ENCODE assay signal across 8 cellular contexts in the genomic region with DNA sequence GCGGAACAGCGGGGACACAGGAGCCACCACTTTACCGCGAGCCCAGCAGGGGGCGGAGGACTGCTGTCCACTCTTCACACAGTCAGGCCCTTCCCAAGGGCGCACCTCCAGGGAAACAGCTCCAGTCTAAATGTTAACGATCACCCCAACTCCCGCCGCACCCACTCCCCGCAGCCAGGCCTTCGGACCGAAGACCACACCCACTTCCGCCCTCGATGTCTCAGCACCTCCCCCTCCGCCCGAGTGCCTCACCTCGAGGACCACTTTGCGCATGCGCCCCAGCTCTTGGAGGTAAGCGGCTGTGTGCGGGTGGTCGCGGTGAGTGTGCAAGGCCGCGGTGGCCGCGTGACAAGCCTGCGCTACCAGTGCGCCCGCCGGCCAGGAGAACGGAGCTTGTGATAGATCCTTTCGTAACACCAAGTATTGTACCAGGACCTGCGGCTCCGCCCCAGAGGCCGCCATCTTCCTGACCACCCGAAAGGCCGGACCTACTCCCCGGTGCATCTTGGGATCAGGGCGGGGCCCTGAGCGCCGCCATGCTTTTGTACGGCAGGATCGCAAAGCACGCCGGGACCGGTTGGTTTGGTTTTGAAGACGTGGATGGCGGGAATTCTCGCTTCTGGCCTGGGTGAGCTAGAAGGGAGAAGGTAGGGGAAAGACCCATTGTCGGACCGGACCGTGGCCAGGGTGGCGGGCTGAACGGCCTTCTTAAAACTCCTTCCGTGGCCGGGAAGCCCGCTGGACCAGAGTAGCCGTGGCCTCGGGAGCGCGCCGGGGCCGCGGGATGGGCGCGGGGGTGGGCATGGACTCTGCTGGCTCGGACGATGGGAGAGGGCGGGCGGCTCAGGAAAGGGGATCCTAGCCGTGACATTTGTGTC. TPM values are rescaled to one million over a fixed set of nuclear protein-coding genes. Genes with fewer than 3 reads are reported as not detected.
DNase-seq lines count a peak whose midpoint lies in the region; ATAC-seq, FAIRE-seq and TF ChIP-seq lines count a peak whose summit lies in the region.

A gene with protein sequence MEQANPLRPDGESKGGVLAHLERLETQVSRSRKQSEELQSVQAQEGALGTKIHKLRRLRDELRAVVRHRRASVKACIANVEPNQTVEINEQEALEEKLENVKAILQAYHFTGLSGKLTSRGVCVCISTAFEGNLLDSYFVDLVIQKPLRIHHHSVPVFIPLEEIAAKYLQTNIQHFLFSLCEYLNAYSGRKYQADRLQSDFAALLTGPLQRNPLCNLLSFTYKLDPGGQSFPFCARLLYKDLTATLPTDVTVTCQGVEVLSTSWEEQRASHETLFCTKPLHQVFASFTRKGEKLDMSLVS (plus strand): TSS at position 552 of the 878 bp plus-strand sequence. CDS start 495 bp downstream, outside the sequence.
A gene with protein sequence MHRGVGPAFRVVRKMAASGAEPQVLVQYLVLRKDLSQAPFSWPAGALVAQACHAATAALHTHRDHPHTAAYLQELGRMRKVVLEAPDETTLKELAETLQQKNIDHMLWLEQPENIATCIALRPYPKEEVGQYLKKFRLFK (minus strand): TSS at position 518 of the 878 bp plus-strand sequence. CDS start 14 bp downstream, at position 504.

- H3K27me3 ChIP-seq in BE2C: no peaks in the 10 kb centered on the region

- peak within 1 kb of the TSS; percentile 82 to 88 for H3K9ac ChIP-seq in kidney (ENCODE audit: low read length in 2 of 2)

- peak; percentile 91 for ATAC-seq in HG03439 (IDR thresholded peaks at IDR 0.05; ENCODE audit: unreplicated experiment)

- peak within 1 kb of the TSS; percentile 83 for H3K4me3 ChIP-seq in BE2C (ENCODE audit: low read depth, low read length)
- peak within 1 kb of the TSS; percentile 87 to 95 for H3K4me3 ChIP-seq in kidney (ENCODE audit: low read length in 2 of 2)

- peak; percentile 89 for TF ChIP-seq POLR2A in GM19193 (IDR thresholded peaks at IDR 0.05; ENCODE audit: extremely low read depth, insufficient read depth, insufficient read length)

- H3K27ac ChIP-seq in kidney (ENCODE audit: low read depth in 2 of 2, low read length in 2 of 2): peak within 1 kb of the TSS; percentile 100

- H3K4me1 ChIP-seq in BE2C (no peaks in the 10 kb centered on the region), kidney (ENCODE audit: control insufficient read depth in 1 of 2, insufficient read depth in 1 of 2, low read depth in 1 of 2, low read length in 2 of 2) (peaks cover 0 to 9% of the 10 kb centered on the region in 2 donors)

- no peak for FAIRE-seq in kidney (lab: Jason Lieb, UNC)

- intact Hi-C loops in kidney (cut with DNase I): no loop called here

- DNase-seq in BE2C (peak; percentile 98), NCI-H510A (lab: John Stamatoyannopoulos, UW) (peak; percentile 94), cerebellum (ENCODE audit: low spot score) (peak; percentile 95), kidney (peak; percentile 99)
- DNase-seq in activated CD4-positive, alpha-beta T cell treated with anti-CD3 and anti-CD28 coated beads for 1 hour: peak; percentile 92
- DNase-seq in stimulated activated CD4-positive, alpha-beta T cell treated with anti-CD3 and anti-CD28 coated beads, Interleukin-15, amount 100 ng/mL, for 24 hours: peak; percentile 96

- H3K36me3 ChIP-seq in BE2C: peaks cover 30% of the 10 kb centered on the region
- H3K36me3 ChIP-seq in kidney (ENCODE audit: control insufficient read depth in 1 of 2, insufficient read depth in 2 of 2, low read length in 2 of 2): peaks cover 3% of the 10 kb centered on the region in 2 donors

- TF ChIP-seq CTCF in BE2C (IDR thresholded peaks at IDR 0.05; ENCODE audit: low read depth, low read length) (peak; percentile 64), kidney (IDR thresholded peaks at IDR 0.05; ENCODE audit: borderline replicate concordance, extremely low read depth, insufficient read depth) (peak; percentile 53)

- H3K9me3 ChIP-seq in BE2C (no peaks in the 10 kb centered on the region), kidney (ENCODE audit: control insufficient read depth in 1 of 2, low read length in 2 of 2) (no peaks in the 10 kb centered on the region)

RNA-seq across cellular contexts. Expression of the first gene that starts in this region (rescaled TPM):
- 11.8 TPM for polyA plus RNA-seq in BE2C (2012; ENCODE audit: insufficient read depth, insufficient read length, low read depth)
- total RNA-seq in cerebellum: 14.7 TPM
- total RNA-seq in kidney: 5.7 TPM
- 1.5 TPM for polyA plus RNA-seq in kidney (ENCODE audit: insufficient read depth, low read depth, low replicate concordance)

RNA-seq across cellular contexts. Expression of the second gene that starts in this region (rescaled TPM):
- polyA plus RNA-seq in BE2C (2012; ENCODE audit: insufficient read depth, insufficient read length, low read depth): 25.1 TPM
- total RNA-seq in cerebellum (24.7 TPM), kidney (21.7 TPM)
- 56.4 TPM for polyA plus RNA-seq in kidney (ENCODE audit: insufficient read depth, low read depth, low replicate concordance)

Comparison
In these comparisons a context has a peak if more than half of its experiments do, and no peak if none do; other contexts are left out.
1. Peak in every context shown above with its lines: DNase-seq, ATAC-seq, H3K4me3 ChIP-seq and H3K27ac ChIP-seq.